In the genomic region with DNA sequence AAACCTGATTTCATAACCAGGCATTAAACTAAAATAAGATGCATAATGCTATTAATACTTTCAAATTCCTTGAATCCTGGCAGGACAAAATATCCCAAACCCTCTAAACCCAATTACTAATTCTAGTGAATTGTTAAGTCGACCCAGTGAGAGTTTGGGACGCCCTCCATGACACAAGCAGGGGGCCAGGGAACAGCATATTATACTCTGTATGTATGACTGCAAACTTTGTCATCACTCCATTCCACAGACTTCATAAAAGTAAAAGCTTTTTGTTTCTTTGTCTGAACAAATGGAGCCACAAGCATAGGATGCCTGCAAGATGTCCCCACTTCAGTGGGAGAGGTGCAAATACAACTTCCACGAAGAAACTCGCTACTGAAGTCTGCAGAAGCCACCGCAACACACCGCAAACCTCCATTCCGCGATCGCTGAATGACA, we compare ENCODE assay signal across 8 cellular contexts. TPM values are rescaled to one million over a fixed set of nuclear protein-coding genes. Genes with fewer than 3 reads are reported as not detected.
DNase-seq lines count a peak whose midpoint lies in the region; ATAC-seq and TF ChIP-seq lines count a peak whose summit lies in the region.

No MANE protein-coding gene starts in this region.

- TF ChIP-seq CTCF in right atrium auricular region (IDR thresholded peaks at IDR 0.05) (no peak), right lobe of liver (IDR thresholded peaks at IDR 0.05) (no peak)

- no peak for DNase-seq in right atrium auricular region (ENCODE audit: low spot score)
- DNase-seq in Right ventricle myocardium superior = no peak
- DNase-seq in activated naive CD8-positive, alpha-beta T cell treated with anti-CD3 and anti-CD28 coated beads, Interleukin-2, amount 50 U/mL, for 24 hours = peak; percentile 62
- DNase-seq in right lobe of liver = no peak
- peak in 1 of 2 donors; percentile 77 for DNase-seq in stimulated activated naive CD8-positive, alpha-beta T cell treated with anti-CD3 and anti-CD28 coated beads, Interleukin-15, amount 100 ng/mL, for 72 hours
- DNase-seq in HuH-7.5 (ENCODE audit: low spot score) = no peak

- peak overlapping the region; percentile 84 to 91 for H3K4me3 ChIP-seq in right atrium auricular region
- H3K4me3 ChIP-seq in right lobe of liver = peak overlapping the region; percentile 71 to 77 (median 76)

- no peak for TF ChIP-seq POLR2A in right lobe of liver (IDR thresholded peaks at IDR 0.05)

- no peaks in the 10 kb centered on the region for H3K9me3 ChIP-seq in right atrium auricular region
- H3K9me3 ChIP-seq in right lobe of liver = no peaks in the 10 kb centered on the region

- H3K36me3 Mint-ChIP-seq in activated naive CD8-positive, alpha-beta T cell treated with anti-CD3 and anti-CD28 coated beads, Interleukin-2, amount 50 U/mL, for 24 hours (ENCODE audit: low read depth) = no peaks in the 10 kb centered on the region

- H3K4me1 Mint-ChIP-seq in activated naive CD8-positive, alpha-beta T cell treated with anti-CD3 and anti-CD28 coated beads, Interleukin-2, amount 50 U/mL, for 24 hours = peaks cover 39% of the 10 kb centered on the region
- peaks cover 44% of the 10 kb centered on the region for H3K4me1 Mint-ChIP-seq in stimulated activated naive CD8-positive, alpha-beta T cell treated with anti-CD3 and anti-CD28 coated beads, Interleukin-15, amount 100 ng/mL, for 72 hours

- peak overlapping the region; percentile 99 for H3K27ac ChIP-seq in right atrium auricular region
- H3K27ac ChIP-seq in right lobe of liver = peak overlapping the region; percentile 98 to 99 (median 99)

- H3K4me1 ChIP-seq in right atrium auricular region (peaks cover 0 to 53% of the 10 kb centered on the region in 2 donors), right lobe of liver (peaks cover 0 to 28% (median 1%) of the 10 kb centered on the region in 4 donors)

- intact Hi-C loops in Right ventricle myocardium superior (cut with DNase I) (no loop called here), right lobe of liver (cut with DNase I) (no loop called here)

- H3K27ac Mint-ChIP-seq in activated naive CD8-positive, alpha-beta T cell treated with anti-CD3 and anti-CD28 coated beads, Interleukin-2, amount 50 U/mL, for 24 hours = peak overlapping the region; percentile 99
- H3K27ac Mint-ChIP-seq in stimulated activated naive CD8-positive, alpha-beta T cell treated with anti-CD3 and anti-CD28 coated beads, Interleukin-15, amount 100 ng/mL, for 72 hours = peak overlapping the region; percentile 98 to 100

- H3K4me3 Mint-ChIP-seq in activated naive CD8-positive, alpha-beta T cell treated with anti-CD3 and anti-CD28 coated beads, Interleukin-2, amount 50 U/mL, for 24 hours = peak overlapping the region; percentile 98
- peak overlapping the region; percentile 96 for H3K4me3 Mint-ChIP-seq in stimulated activated naive CD8-positive, alpha-beta T cell treated with anti-CD3 and anti-CD28 coated beads, Interleukin-15, amount 100 ng/mL, for 72 hours

- no peaks in the 10 kb centered on the region for H3K36me3 ChIP-seq in right atrium auricular region
- no peaks in the 10 kb centered on the region for H3K36me3 ChIP-seq in right lobe of liver

- no peaks in the 10 kb centered on the region for H3K27me3 Mint-ChIP-seq in activated naive CD8-positive, alpha-beta T cell treated with anti-CD3 and anti-CD28 coated beads, Interleukin-2, amount 50 U/mL, for 24 hours
- peaks cover 1% of the 10 kb centered on the region for H3K27me3 Mint-ChIP-seq in stimulated activated naive CD8-positive, alpha-beta T cell treated with anti-CD3 and anti-CD28 coated beads, Interleukin-15, amount 100 ng/mL, for 72 hours

- 1% methylated on average over 9 of the region's 9 CpGs for WGBS in right lobe of liver (ENCODE audit: insufficient coverage, low coverage, low lambda C conversion rate, missing lambda C conversion rate)

- ATAC-seq in Right ventricle myocardium superior (ENCODE audit: poor library complexity) (no peak), right lobe of liver (no peak), GM21717 (IDR thresholded peaks at IDR 0.05; ENCODE audit: unreplicated experiment) (no peak), HG03280 (IDR thresholded peaks at IDR 0.05; ENCODE audit: unreplicated experiment) (no peak)
- ATAC-seq in activated naive CD8-positive, alpha-beta T cell treated with anti-CD3 and anti-CD28 coated beads, Interleukin-2, amount 50 U/mL, for 24 hours = peak; percentile 6
- peak; percentile 2 for ATAC-seq in stimulated activated naive CD8-positive, alpha-beta T cell treated with anti-CD3 and anti-CD28 coated beads, Interleukin-15, amount 100 ng/mL, for 72 hours

- H3K27me3 ChIP-seq in right atrium auricular region = no peaks in the 10 kb centered on the region
- no peaks in the 10 kb centered on the region for H3K27me3 ChIP-seq in right lobe of liver

- H3K9me3 Mint-ChIP-seq in activated naive CD8-positive, alpha-beta T cell treated with anti-CD3 and anti-CD28 coated beads, Interleukin-2, amount 50 U/mL, for 24 hours = peaks cover 4% of the 10 kb centered on the region
- H3K9me3 Mint-ChIP-seq in stimulated activated naive CD8-positive, alpha-beta T cell treated with anti-CD3 and anti-CD28 coated beads, Interleukin-15, amount 100 ng/mL, for 72 hours = peaks cover 1 to 7% of the 10 kb centered on the region in 2 donors

RNA-seq across cellular contexts. Expression of gene TP53BP2, which starts 1.2 kb away (rescaled TPM):
- total RNA-seq in right atrium auricular region = 10 to 100 TPM; 26.8 to 29.3 TPM
- 16.1 TPM for total RNA-seq in Right ventricle myocardium superior
- 10 to 100 TPM; 13.7 to 46.4 (median 19.0) TPM for total RNA-seq in right lobe of liver

Comparison
In these comparisons a context has a peak if more than half of its experiments do, and no peak if none do; other contexts are left out.
1. ATAC-seq: peak in activated naive CD8-positive, alpha-beta T cell treated with anti-CD3 and anti-CD28 coated beads, Interleukin-2, amount 50 U/mL, for 24 hours (single experiment) and stimulated activated naive CD8-positive, alpha-beta T cell treated with anti-CD3 and anti-CD28 coated beads, Interleukin-15, amount 100 ng/mL, for 72 hours (single experiment); none in Right ventricle myocardium superior (single experiment), right lobe of liver (0 of 4), GM21717 (single experiment) and HG03280 (single experiment).